25 cellular contexts compared by ENCODE assay signal in genomic region chr4:132992686-132993085, GRCh38.
"Had no signal": no experiment of that assay in that cellular context is flagged by ENCODE, and none has a peak within 500 bp of the region (broad histone marks: within the 10 kb centered on the region; RNA-seq: fewer than 3 reads in every experiment).

No MANE protein-coding gene starts in this region.

- H3K27ac Mint-ChIP-seq: activated B cell treated with CpG ODN at 0.5 μM for 24 hours; activated CD4-positive, alpha-beta memory T cell treated with anti-CD3 and anti-CD28 coated beads, Interleukin-2, amount 10 ng/mL, durations not matched to agents 7 days and 5 days; activated CD8-positive, alpha-beta memory T cell treated with anti-CD3 and anti-CD28 coated beads, Interleukin-2, amount 10 ng/mL, durations not matched to agents 7 days and 5 days; activated T-helper 17 cell treated with anti-CD3 and anti-CD28 coated beads, Interleukin-2, amount 50 U/mL, for 72 hours; naive B cell; stimulated activated effector memory CD8-positive, alpha-beta T cell treated with anti-CD3 and anti-CD28 coated beads, Interleukin-12 subunit alpha, Interleukin-12 subunit beta, amount 100 ng/mL, for 72 hours; T-cell had no signal

- H3K27ac ChIP-seq: body of pancreas, colonic mucosa, esophagus squamous epithelium, psoas muscle, right lobe of liver, stomach, thoracic aorta, upper lobe of left lung had no signal

- H3K4me3 ChIP-seq: body of pancreas, colonic mucosa, esophagus squamous epithelium, lung, mucosa of descending colon, psoas muscle, right lobe of liver, smooth muscle cell, stomach, thoracic aorta, upper lobe of left lung had no signal

- H3K9me3 Mint-ChIP-seq: activated B cell treated with CpG ODN at 0.5 μM for 24 hours, neural crest cell had no signal

- H3K4me3 Mint-ChIP-seq: activated B cell treated with CpG ODN at 0.5 μM for 24 hours; activated CD4-positive, alpha-beta memory T cell treated with anti-CD3 and anti-CD28 coated beads, Interleukin-2, amount 10 ng/mL, durations not matched to agents 7 days and 5 days; activated CD8-positive, alpha-beta memory T cell treated with anti-CD3 and anti-CD28 coated beads, Interleukin-2, amount 10 ng/mL, durations not matched to agents 7 days and 5 days; activated T-helper 17 cell treated with anti-CD3 and anti-CD28 coated beads, Interleukin-2, amount 50 U/mL, for 72 hours; naive B cell; neural crest cell; stimulated activated effector memory CD8-positive, alpha-beta T cell treated with anti-CD3 and anti-CD28 coated beads, Interleukin-12 subunit alpha, Interleukin-12 subunit beta, amount 100 ng/mL, for 72 hours; T-cell had no signal

- H3K4me1 ChIP-seq: body of pancreas, colonic mucosa, esophagus squamous epithelium, psoas muscle, right lobe of liver, stomach, upper lobe of left lung had no signal

- H3K9me3 ChIP-seq: body of pancreas, colonic mucosa, esophagus squamous epithelium, mucosa of descending colon, psoas muscle, right lobe of liver, stomach, thoracic aorta, upper lobe of left lung had no signal

- H3K4me1 Mint-ChIP-seq: activated B cell treated with CpG ODN at 0.5 μM for 24 hours; activated CD4-positive, alpha-beta memory T cell treated with anti-CD3 and anti-CD28 coated beads, Interleukin-2, amount 10 ng/mL, durations not matched to agents 7 days and 5 days; activated CD8-positive, alpha-beta memory T cell treated with anti-CD3 and anti-CD28 coated beads, Interleukin-2, amount 10 ng/mL, durations not matched to agents 7 days and 5 days; activated T-helper 17 cell treated with anti-CD3 and anti-CD28 coated beads, Interleukin-2, amount 50 U/mL, for 72 hours; naive B cell; stimulated activated effector memory CD8-positive, alpha-beta T cell treated with anti-CD3 and anti-CD28 coated beads, Interleukin-12 subunit alpha, Interleukin-12 subunit beta, amount 100 ng/mL, for 72 hours; T-cell had no signal

- H3K27me3 ChIP-seq: body of pancreas, colonic mucosa, esophagus squamous epithelium, right lobe of liver, stomach, upper lobe of left lung had no signal

- DNase-seq: activated B cell treated with CpG ODN at 0.5 μM for 24 hours; activated CD4-positive, alpha-beta memory T cell treated with anti-CD3 and anti-CD28 coated beads, Interleukin-2, amount 10 ng/mL, durations not matched to agents 7 days and 5 days; activated CD4-positive, alpha-beta T cell treated with anti-CD3 and anti-CD28 coated beads for 48 hours; activated CD8-positive, alpha-beta memory T cell treated with anti-CD3 and anti-CD28 coated beads, Interleukin-2, amount 10 ng/mL, durations not matched to agents 7 days and 5 days; activated naive CD4-positive, alpha-beta T cell treated with Interleukin-2 at 50 U/mL for 16 hours; activated T-cell treated with anti-CD3 and anti-CD28 coated beads, Interleukin-2, amount 50 U/mL, for 1 hour; body of pancreas; central memory CD4-positive, alpha-beta T cell; colonic mucosa; esophagus squamous epithelium; kidney; mucosa of descending colon; naive B cell; psoas muscle; right lobe of liver; stimulated activated CD4-positive, alpha-beta T cell treated with anti-CD3 and anti-CD28 coated beads, Interleukin-4, amount 100 ng/mL, for 24 hours; stomach; T-cell; upper lobe of left lung had no signal

- H3K36me3 Mint-ChIP-seq: activated CD8-positive, alpha-beta memory T cell treated with anti-CD3 and anti-CD28 coated beads, Interleukin-2, amount 10 ng/mL, durations not matched to agents 7 days and 5 days; naive B cell; stimulated activated effector memory CD8-positive, alpha-beta T cell treated with anti-CD3 and anti-CD28 coated beads, Interleukin-12 subunit alpha, Interleukin-12 subunit beta, amount 100 ng/mL, for 72 hours; T-cell had no signal

- H3K27me3 Mint-ChIP-seq: activated B cell treated with CpG ODN at 0.5 μM for 24 hours; activated CD4-positive, alpha-beta memory T cell treated with anti-CD3 and anti-CD28 coated beads, Interleukin-2, amount 10 ng/mL, durations not matched to agents 7 days and 5 days; activated CD8-positive, alpha-beta memory T cell treated with anti-CD3 and anti-CD28 coated beads, Interleukin-2, amount 10 ng/mL, durations not matched to agents 7 days and 5 days; activated T-helper 17 cell treated with anti-CD3 and anti-CD28 coated beads, Interleukin-2, amount 50 U/mL, for 72 hours; naive B cell; T-cell had no signal

- H3K4me2 ChIP-seq: smooth muscle cell had no signal

- H3K36me3 ChIP-seq: colonic mucosa, esophagus squamous epithelium, right lobe of liver, stomach, thoracic aorta, upper lobe of left lung had no signal
